Comparison of ENCODE assay signal across 8 cellular contexts in genomic region chr13:25371608-25372274, GRCh38. TPM values are rescaled to one million over a fixed set of nuclear protein-coding genes. Genes with fewer than 3 reads are reported as not detected.
DNase-seq lines count a peak whose midpoint lies in the region; ATAC-seq lines count a peak whose summit lies in the region.

ATP8A2 (plus strand) TSS chr13:25371974; CDS start chr13:25372213, 239 bp downstream.

- no peak for ATAC-seq in activated T-helper 17 cell treated with anti-CD3 and anti-CD28 coated beads, Interleukin-2, amount 50 U/mL, for 72 hours (replicated peaks)
- no peak for ATAC-seq in HG02623 (IDR thresholded peaks at IDR 0.05; ENCODE audit: unreplicated experiment)

- no peak within 1 kb of the TSS for H3K27ac Mint-ChIP-seq in activated CD4-positive, alpha-beta T cell treated with anti-CD3 and anti-CD28 coated beads, Interleukin-2, amount 10 ng/mL, durations not matched to agents 7 days and 5 days
- no peak within 1 kb of the TSS for H3K27ac Mint-ChIP-seq in activated T-helper 17 cell treated with anti-CD3 and anti-CD28 coated beads, Interleukin-2, amount 50 U/mL, for 72 hours

- H3K36me3 Mint-ChIP-seq in activated CD4-positive, alpha-beta T cell treated with anti-CD3 and anti-CD28 coated beads, Interleukin-2, amount 10 ng/mL, durations not matched to agents 7 days and 5 days (ENCODE audit: low read depth): no peaks in the 10 kb centered on the region
- H3K36me3 Mint-ChIP-seq in activated T-helper 17 cell treated with anti-CD3 and anti-CD28 coated beads, Interleukin-2, amount 50 U/mL, for 72 hours (ENCODE audit: low read depth): no peaks in the 10 kb centered on the region

- no peaks in the 10 kb centered on the region for H3K4me1 ChIP-seq in iPS-18a (ENCODE audit: control insufficient read depth, low read depth, low read length)

- H3K4me1 Mint-ChIP-seq in activated CD4-positive, alpha-beta T cell treated with anti-CD3 and anti-CD28 coated beads, Interleukin-2, amount 10 ng/mL, durations not matched to agents 7 days and 5 days: peaks cover 5% of the 10 kb centered on the region
- H3K4me1 Mint-ChIP-seq in activated T-helper 17 cell treated with anti-CD3 and anti-CD28 coated beads, Interleukin-2, amount 50 U/mL, for 72 hours: no peaks in the 10 kb centered on the region

- H3K9me3 ChIP-seq in iPS-18a (ENCODE audit: control insufficient read depth, low read depth, low read length): no peaks in the 10 kb centered on the region

- CTCF ChIA-PET in activated CD4-positive, alpha-beta T cell treated with anti-CD3 and anti-CD28 coated beads, Interleukin-2, amount 10 ng/mL, durations not matched to agents 7 days and 5 days (lab: Charles Lee): interaction anchor here (1.0 kb wide), 1 partner anchor 144 kb away, joined by 3 read pairs; no protein-coding TSS in a partner anchor

- peak within 1 kb of the TSS; percentile 55 for H3K4me3 Mint-ChIP-seq in activated CD4-positive, alpha-beta T cell treated with anti-CD3 and anti-CD28 coated beads, Interleukin-2, amount 10 ng/mL, durations not matched to agents 7 days and 5 days
- peak within 1 kb of the TSS; percentile 62 for H3K4me3 Mint-ChIP-seq in activated T-helper 17 cell treated with anti-CD3 and anti-CD28 coated beads, Interleukin-2, amount 50 U/mL, for 72 hours

- peaks cover 68% of the 10 kb centered on the region for H3K27me3 Mint-ChIP-seq in activated CD4-positive, alpha-beta T cell treated with anti-CD3 and anti-CD28 coated beads, Interleukin-2, amount 10 ng/mL, durations not matched to agents 7 days and 5 days
- H3K27me3 Mint-ChIP-seq in activated T-helper 17 cell treated with anti-CD3 and anti-CD28 coated beads, Interleukin-2, amount 50 U/mL, for 72 hours: peaks cover 58% of the 10 kb centered on the region

- POLR2A ChIA-PET in activated CD4-positive, alpha-beta T cell treated with anti-CD3 and anti-CD28 coated beads, Interleukin-2, amount 10 ng/mL, durations not matched to agents 7 days and 5 days (lab: Charles Lee): no interaction called here

- H3K27me3 ChIP-seq in iPS-18a (ENCODE audit: control insufficient read depth, insufficient read depth, low read length): peaks cover 48% of the 10 kb centered on the region

- H3K27ac ChIP-seq in iPS-18a (ENCODE audit: low read length): no peak within 1 kb of the TSS
- no peak within 1 kb of the TSS for H3K27ac ChIP-seq in temporal lobe (ENCODE audit: low read depth, low read length)

- no peak within 1 kb of the TSS for H3K9ac ChIP-seq in iPS-18a (ENCODE audit: low read length)

- H3K36me3 ChIP-seq in iPS-18a (ENCODE audit: control insufficient read depth, low read depth, low read length): no peaks in the 10 kb centered on the region

- no peaks in the 10 kb centered on the region for H3K9me3 Mint-ChIP-seq in activated CD4-positive, alpha-beta T cell treated with anti-CD3 and anti-CD28 coated beads, Interleukin-2, amount 10 ng/mL, durations not matched to agents 7 days and 5 days
- H3K9me3 Mint-ChIP-seq in activated T-helper 17 cell treated with anti-CD3 and anti-CD28 coated beads, Interleukin-2, amount 50 U/mL, for 72 hours: no peaks in the 10 kb centered on the region

- H3K4me3 ChIP-seq in iPS-18a (ENCODE audit: low read length): peak within 1 kb of the TSS; percentile 59

- no peak for DNase-seq in activated CD4-positive, alpha-beta T cell treated with anti-CD3 and anti-CD28 coated beads, Interleukin-2, amount 10 ng/mL, durations not matched to agents 7 days and 5 days
- DNase-seq in activated CD4-positive, alpha-beta T cell treated with anti-CD3 and anti-CD28 coated beads, Interleukin-2, amount 50 U/mL, for 4 hours: no peak
- no peak for DNase-seq in Kasumi-1 (lab: John Stamatoyannopoulos, UW)
- no peak for DNase-seq in activated CD4-positive, alpha-beta T cell treated with anti-CD3 and anti-CD28 coated beads, Interleukin-2, amount 50 U/mL, for 48 hours

RNA-seq across cellular contexts. Expression of gene ATP8A2, which starts in this region (rescaled TPM):
- under 1 TPM; 0.22 to 0.42 TPM for total RNA-seq in activated CD4-positive, alpha-beta T cell treated with anti-CD3 and anti-CD28 coated beads, Interleukin-2, amount 10 ng/mL, durations not matched to agents 7 days and 5 days
- under 1 TPM; 0.13 to 0.21 TPM for total RNA-seq in activated T-helper 17 cell treated with anti-CD3 and anti-CD28 coated beads, Interleukin-2, amount 50 U/mL, for 72 hours
- total RNA-seq in temporal lobe: 64.2 TPM

Comparison
In these comparisons a context has a peak if more than half of its experiments do, and no peak if none do; other contexts are left out.
1. RNA of gene ATP8A2 (total RNA-seq): 64.2 TPM in temporal lobe (single experiment); 0.22 to 0.42 TPM in activated CD4-positive, alpha-beta T cell treated with anti-CD3 and anti-CD28 coated beads, Interleukin-2, amount 10 ng/mL, durations not matched to agents 7 days and 5 days and 0.13 to 0.21 TPM in activated T-helper 17 cell treated with anti-CD3 and anti-CD28 coated beads, Interleukin-2, amount 50 U/mL, for 72 hours; every median in the first group is over 10 times any median in the second.